ENCODE assay signal across 17 cellular contexts in the genomic region with DNA sequence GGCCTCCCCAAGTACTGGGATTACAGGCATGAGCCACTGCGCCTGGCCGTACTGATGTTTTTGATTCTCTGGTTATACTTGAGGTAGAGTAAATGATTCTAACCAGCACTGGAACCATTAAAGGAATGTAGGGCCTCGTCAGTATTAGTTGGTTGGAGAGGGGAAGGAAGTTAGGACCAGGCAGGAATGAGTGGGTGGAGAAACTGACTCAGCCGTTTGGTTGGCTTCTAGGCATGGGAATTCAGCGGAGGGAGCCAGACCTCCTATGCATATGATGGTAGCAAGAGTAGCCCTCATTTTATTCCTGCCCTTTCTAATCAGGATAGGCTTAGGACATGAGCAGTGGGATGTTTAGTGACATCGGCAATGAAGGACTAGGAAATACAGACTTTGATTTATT. TPM values are rescaled to one million over a fixed set of nuclear protein-coding genes. Genes with fewer than 3 reads are reported as not detected.
DNase-seq lines count a peak whose midpoint lies in the region; ATAC-seq and TF ChIP-seq lines count a peak whose summit lies in the region.
"Had no signal": no experiment of that assay in that cellular context is flagged by ENCODE, and none has a peak within 500 bp of the region (broad histone marks: within the 10 kb centered on the region; RNA-seq: fewer than 3 reads in every experiment).

No MANE protein-coding gene starts in this region.

- CTCF ChIA-PET in AG04450 (lab: Charles Lee): interaction anchor here (0.7 to 1.0 kb wide), 3 partner anchors 142 to 939 kb away, joined by 3 to 5 read pairs (median 3); no protein-coding TSS in a partner anchor

- TF ChIP-seq CTCF in AG04450 (IDR thresholded peaks at IDR 0.05; ENCODE audit: low read depth, low read length): no peak

- peak; percentile 32 for DNase-seq in AG04450 (ENCODE audit: low read depth, low spot score)
- peak; percentile 20 for DNase-seq in LHCN-M2 (ENCODE audit: low read depth)
- DNase-seq in dermis blood vessel endothelial cell: peak; percentile 88
- DNase-seq in lung microvascular endothelial cell (ENCODE audit: low read depth in 2 of 2): peak; percentile 83 to 84
- DNase-seq in activated CD8-positive, alpha-beta memory T cell treated with anti-CD3 and anti-CD28 coated beads, Interleukin-2, amount 50 U/mL, for 48 hours: no peak
- no peak for DNase-seq in activated T-cell treated with anti-CD3 and anti-CD28 coated beads, Interleukin-2, amount 50 U/mL, for 48 hours
- DNase-seq: activated CD4-positive, alpha-beta T cell treated with anti-CD3 and anti-CD28 coated beads for 36 hours; cerebellar nuclear complex; DMS53; gastrocnemius medialis; H7; left colon; NCI-H2029; spleen; transverse colon had no signal

- no peaks in the 10 kb centered on the region for H3K27me3 ChIP-seq in AG04450 (ENCODE audit: control insufficient read depth, insufficient read depth, low read length)
- H3K27me3 ChIP-seq: gastrocnemius medialis, spleen, transverse colon had no signal

- POLR2A ChIA-PET in AG04450 (lab: Yijun Ruan, JAX): no interaction called here

- H3K9me3 ChIP-seq in AG04450 (ENCODE audit: control insufficient read depth, insufficient read depth, low read length): no peaks in the 10 kb centered on the region
- H3K9me3 ChIP-seq: gastrocnemius medialis, spleen, transverse colon had no signal

- ATAC-seq in HG02759 (IDR thresholded peaks at IDR 0.05; ENCODE audit: unreplicated experiment) (no peak), GM18520 (IDR thresholded peaks at IDR 0.05; ENCODE audit: unreplicated experiment) (no peak)
- ATAC-seq: activated CD4-positive, alpha-beta T cell treated with anti-CD3 and anti-CD28 coated beads for 36 hours; gastrocnemius medialis; left colon had no signal

- no peak overlapping the region for H3K4me3 ChIP-seq in AG04450 (ENCODE audit: low read depth, low read length)
- H3K4me3 ChIP-seq: gastrocnemius medialis, spleen, transverse colon had no signal

- no peak overlapping the region for H3K27ac ChIP-seq in AG04450 (ENCODE audit: low read depth, low read length)
- H3K27ac ChIP-seq: gastrocnemius medialis had no signal

RNA-seq across cellular contexts. Expression of gene SERINC3, which starts 19.0 kb away (rescaled TPM):
- polyA plus RNA-seq in AG04450 (2011; rRNA removed): 157 and 173 TPM in 2 replicates
- polyA minus RNA-seq in AG04450 (2011; rRNA and poly(A)+ RNA removed): 261 and 319 TPM in 2 replicates
- total RNA-seq in LHCN-M2 (2014; rRNA removed): 60.1 and 70.8 TPM in 2 replicates
- polyA plus RNA-seq in LHCN-M2 (2012): 65.5 TPM
- total RNA-seq in dermis blood vessel endothelial cell: 108 and 110 TPM in 2 replicates
- total RNA-seq in lung microvascular endothelial cell: 87.0 and 130 TPM in 2 replicates

RNA-seq across cellular contexts. Expression of gene PKIG, which starts 41.5 kb away (rescaled TPM):
- 107 and 128 TPM in 2 replicates for polyA plus RNA-seq in AG04450 (2011; rRNA removed)
- polyA minus RNA-seq in AG04450 (2011; rRNA and poly(A)+ RNA removed): 50.6 and 65.6 TPM in 2 replicates
- total RNA-seq in LHCN-M2 (2014; rRNA removed): 9.8 and 11.1 TPM in 2 replicates
- polyA plus RNA-seq in LHCN-M2 (2012): 14.6 TPM
- 177 and 275 TPM in 2 replicates for total RNA-seq in dermis blood vessel endothelial cell
- total RNA-seq in lung microvascular endothelial cell: 138 and 215 TPM in 2 replicates

Comparison
In these comparisons a context has a peak if more than half of its experiments do, and no peak if none do; other contexts are left out.
1. DNase-seq: peak in AG04450 (single experiment), LHCN-M2 (single experiment), dermis blood vessel endothelial cell (single experiment) and lung microvascular endothelial cell (2 of 2); none in activated CD8-positive, alpha-beta memory T cell treated with anti-CD3 and anti-CD28 coated beads, Interleukin-2, amount 50 U/mL, for 48 hours (single experiment) and activated T-cell treated with anti-CD3 and anti-CD28 coated beads, Interleukin-2, amount 50 U/mL, for 48 hours (0 of 2).
2. RNA of gene PKIG, which starts 41.5 kb away (total RNA-seq): 177 to 275 TPM in dermis blood vessel endothelial cell and 138 to 215 TPM in lung microvascular endothelial cell; 9.8 to 11.1 TPM in LHCN-M2; every median in the first group is over 10 times any median in the second.